In genomic region chr9:126804696-126805545, GRCh38 we compare ENCODE assay signal across 8 cellular contexts. TPM values are rescaled to one million over a fixed set of nuclear protein-coding genes. Genes with fewer than 3 reads are reported as not detected.
DNase-seq lines count a peak whose midpoint lies in the region; ATAC-seq lines count a peak whose summit lies in the region.

ZBTB43 (plus strand) TSS chr9:126805040; CDS start chr9:126832510, 27,470 bp downstream.

- H3K9me3 Mint-ChIP-seq in immature natural killer cell, result no peaks in the 10 kb centered on the region

- peak within 1 kb of the TSS; percentile 97 to 100 (median 100) for H3K27ac Mint-ChIP-seq in immature natural killer cell

- peaks cover 6 to 12% (median 11%) of the 10 kb centered on the region in 3 donors for H3K27me3 Mint-ChIP-seq in immature natural killer cell (ENCODE audit: low read depth in 3 of 3)

- ATAC-seq in GM19023 (IDR thresholded peaks at IDR 0.05; ENCODE audit: unreplicated experiment) (peak; percentile 75), HG03196 (IDR thresholded peaks at IDR 0.05; ENCODE audit: unreplicated experiment) (peak; percentile 71)

- DNase-seq in AG08396 (ENCODE audit: low spot score) (peak; percentile 98), NCI-H446 (lab: John Stamatoyannopoulos, UW) (peak; percentile 81 to 91), caudate nucleus (lab: John Stamatoyannopoulos, UW) (peak in 60 of 61 donors; percentile 62 to 97 (median 92)), immature natural killer cell (peak; percentile 98 to 99 (median 98)), smooth muscle cell of the brain vasculature (ENCODE audit: low read depth, low spot score) (peak; percentile 91)
- DNase-seq in activated CD4-positive, CD25-positive, alpha-beta regulatory T cell (lab: John Stamatoyannopoulos, UW), result peak; percentile 92 to 96 (median 95)

- peak within 1 kb of the TSS; percentile 90 to 100 (median 99) for H3K4me3 Mint-ChIP-seq in immature natural killer cell

- H3K36me3 Mint-ChIP-seq in immature natural killer cell, result peaks cover 0 to 5% (median 4%) of the 10 kb centered on the region in 3 donors

- H3K27ac ChIP-seq in caudate nucleus (ENCODE audit: low read depth, low read length), result peak within 1 kb of the TSS; percentile 81

- peaks cover 34 to 57% of the 10 kb centered on the region in 2 donors for H3K4me1 Mint-ChIP-seq in immature natural killer cell

RNA-seq across cellular contexts. Expression of gene ZBTB43, which starts in this region (rescaled TPM):
- 10 to 100 TPM in 2 of 3 donors, 1 to 10 TPM in 1; 7.0 to 14.6 (median 10.3) TPM for polyA plus RNA-seq in immature natural killer cell

Comparison
In these comparisons a context has a peak if more than half of its experiments do, and no peak if none do; other contexts are left out.
1. Peak in every context shown above with its lines: DNase-seq, ATAC-seq and H3K27ac ChIP-seq.